21 cellular contexts compared by ENCODE assay signal in genomic region chr1:3241673-3242407, GRCh38.
DNase-seq lines count a peak whose midpoint lies in the region; ATAC-seq and TF ChIP-seq lines count a peak whose summit lies in the region.
"Had no signal": no experiment of that assay in that cellular context is flagged by ENCODE, and none has a peak within 500 bp of the region (broad histone marks: within the 10 kb centered on the region; RNA-seq: fewer than 3 reads in every experiment).

No MANE protein-coding gene starts in this region.

- in situ Hi-C loops in Panc1 (cut with HindIII; ENCODE audit: low pct_unique_long_range_greater_than_20kb, low sequenced_read_pairs), result no loop called here

- intact Hi-C loops in Panc1 (cut with micrococcal nuclease; ENCODE audit: unreplicated experiment), result no loop called here

- POLR2A ChIA-PET in HEK293 (lab: Yijun Ruan, JAX), result no interaction called here
- POLR2A ChIA-PET in Panc1 (lab: Charles Lee), result no interaction called here

- DNase-seq in Panc1 (ENCODE audit: low read depth, low spot score) (no peak), thoracic aorta (ENCODE audit: low spot score) (no peak), A172 (ENCODE audit: low spot score) (no peak)
- DNase-seq: ACHN; BE2C; C1 segment of cervical spinal cord; CD4-positive, CD25-positive, alpha-beta regulatory T cell; CD8-positive, alpha-beta memory T cell; COR-L47; DMS 273 treated with DMSO at 0.1 percent for 48 hours; DMS53; DND-41; EL; GM23248 had no signal

- ATAC-seq in Panc1 (0 out of 2 replicates have a peak, but pooled peaks have one; percentile 16), thoracic aorta (ENCODE audit: insufficient number of reproducible peaks, low FRiP score, low read depth) (no peak), GM19023 (IDR thresholded peaks at IDR 0.05; ENCODE audit: unreplicated experiment) (no peak), HG03460 (IDR thresholded peaks at IDR 0.05; ENCODE audit: unreplicated experiment) (no peak)
- ATAC-seq: GM12878, HCT116, HepG2 had no signal

- TF ChIP-seq CTCF in HEK293 (tag by site-specific recombination; IDR thresholded peaks at IDR 0.05) (no peak), Panc1 (IDR thresholded peaks at IDR 0.05) (no peak), thoracic aorta (IDR thresholded peaks at IDR 0.05) (no peak)

- H3K36me3 ChIP-seq in HEK293 (ENCODE audit: control insufficient read depth in 2 of 2, insufficient read depth in 1 of 2, low read length in 2 of 2) (peaks cover 0 to 3% of the 10 kb centered on the region in 2 experiments; a peak in 1 of 3 replicates), Panc1 (ENCODE audit: control insufficient read depth, insufficient read depth, low read length) (no peaks in the 10 kb centered on the region), thoracic aorta (peaks cover 9% of the 10 kb centered on the region)
- H3K36me3 ChIP-seq: BE2C had no signal

- H3K27ac ChIP-seq in HEK293 (ENCODE audit: extremely low read depth, low read depth, low read length), result no peak overlapping the region
- no peak overlapping the region for H3K27ac ChIP-seq in Panc1 (ENCODE audit: low read length)
- peak overlapping the region; percentile 57 for H3K27ac ChIP-seq in layer of hippocampus (ENCODE audit: low read depth, low read length)
- peak overlapping the region; percentile 93 to 96 for H3K27ac ChIP-seq in thoracic aorta
- H3K27ac ChIP-seq: GM23248 had no signal

- no TSS peak for BruUV-seq in Panc1 (replicated peaks; lab: Mats Ljungman, UMichigan)

- H3K4me1 ChIP-seq in HEK293 (ENCODE audit: control insufficient read depth, insufficient read depth, low read length) (no peaks in the 10 kb centered on the region), Panc1 (ENCODE audit: control insufficient read depth, insufficient read depth, low read length) (no peaks in the 10 kb centered on the region), thoracic aorta (ENCODE audit: control insufficient read depth in 1 of 2, low read depth in 2 of 2) (peaks cover 30 to 84% of the 10 kb centered on the region in 2 donors)
- H3K4me1 ChIP-seq: BE2C had no signal

- H3K4me3 ChIP-seq in HEK293 (ENCODE audit: low read depth, low read length) (no peak overlapping the region), Panc1 (ENCODE audit: low read depth in 2 of 2, low read length in 2 of 2) (no peak overlapping the region), thoracic aorta (peak overlapping the region; percentile 57)
- H3K4me3 ChIP-seq: GM12878, GM23248 had no signal

- H3K27me3 ChIP-seq in Panc1 (ENCODE audit: control insufficient read depth, insufficient read depth, low read length) (no peaks in the 10 kb centered on the region), layer of hippocampus (ENCODE audit: control insufficient read depth, insufficient read depth, low read length) (peaks cover 7% of the 10 kb centered on the region), thoracic aorta (replicated peaks; ENCODE audit: insufficient read depth) (no peaks in the 10 kb centered on the region)
- H3K27me3 ChIP-seq: BE2C had no signal

- H3K9me3 ChIP-seq in HEK293 (ENCODE audit: control insufficient read depth, insufficient read depth, low read depth, low read length) (no peaks in the 10 kb centered on the region), Panc1 (ENCODE audit: control insufficient read depth, insufficient read depth, low read depth, low read length) (no peaks in the 10 kb centered on the region), thoracic aorta (no peaks in the 10 kb centered on the region)
- H3K9me3 ChIP-seq: BE2C had no signal

- CTCF ChIA-PET in HEK293 (lab: Yijun Ruan, JAX) (interaction anchor here (0.7 kb wide), 1 partner anchor 12 kb away, joined by 3 read pairs; no protein-coding TSS in a partner anchor), Panc1 (lab: Charles Lee) (interaction anchor here (0.6 to 0.7 kb wide), 2 partner anchors 198 to 249 kb away, joined by 4 to 7 read pairs; no protein-coding TSS in a partner anchor)

TF ChIP-seq in HEK293, 187 proteins besides CTCF, POLR2A, EP300 and RAD21:
- TF ChIP-seq ZIC2 (tag by site-specific recombination; IDR thresholded peaks at IDR 0.05), result peak; percentile 65
- no peak for TF ChIP-seq MEIS1 (CRISPR knock-in tag; IDR thresholded peaks at IDR 0.05; ENCODE audit: borderline replicate concordance)
TF ChIP-seq in HEK293: peak in this region for 1.

Comparison
In these comparisons a context has a peak if more than half of its experiments do, and no peak if none do; other contexts are left out.
1. H3K27ac ChIP-seq: peak in layer of hippocampus (single experiment) and thoracic aorta (2 of 2); none in HEK293 (single experiment) and Panc1 (single experiment).